1 cellular context compared by ENCODE assay signal in genomic region chr7:2373646-2374045, GRCh38.
TF ChIP-seq lines count a peak whose summit lies in the region.

No MANE protein-coding gene starts in this region.

TF ChIP-seq in GM12878, 131 proteins besides CTCF, POLR2A, EP300 and RAD21:
- TF ChIP-seq POLR2AphosphoS5 (IDR thresholded peaks at IDR 0.05; ENCODE audit: low read length), result 0 out of 2 replicates have a peak, but pooled peaks have one; percentile 46
- no peak for TF ChIP-seq MEF2A (IDR thresholded peaks at IDR 0.05; ENCODE audit: insufficient read depth, low read depth, low read length)
